ENCODE assay signal across 11 cellular contexts in genomic region chr14:93788307-93788556, GRCh38. TPM values are rescaled to one million over a fixed set of nuclear protein-coding genes. Genes with fewer than 3 reads are reported as not detected.
DNase-seq lines count a peak whose midpoint lies in the region; ATAC-seq and TF ChIP-seq lines count a peak whose summit lies in the region.
"Had no signal": no experiment of that assay in that cellular context is flagged by ENCODE, and none has a peak within 500 bp of the region (broad histone marks: within the 10 kb centered on the region; RNA-seq: fewer than 3 reads in every experiment).

TSS of gene PRIMA1 (minus strand) at chr14:93788485. CDS start at chr14:93787718, 767 bp downstream.

- H3K4me3 ChIP-seq in endodermal cell (ENCODE audit: low read length) (peak within 1 kb of the TSS; percentile 92), mucosa of rectum (ENCODE audit: low read length in 2 of 2) (peak within 1 kb of the TSS; percentile 50 to 58), thymus (ENCODE audit: low read length) (peak within 1 kb of the TSS; percentile 13)

- H3K36me3 Mint-ChIP-seq in endodermal cell (ENCODE audit: low read depth), result peaks cover 23% of the 10 kb centered on the region
- no peaks in the 10 kb centered on the region for H3K36me3 Mint-ChIP-seq in activated CD4-positive, alpha-beta memory T cell treated with anti-CD3 and anti-CD28 coated beads, Interleukin-2, amount 10 ng/mL, durations not matched to agents 7 days and 5 days (ENCODE audit: low read depth)
- H3K36me3 Mint-ChIP-seq: activated naive CD4-positive, alpha-beta T cell treated with anti-CD3 and anti-CD28 coated beads, Interleukin-2, amount 50 U/mL, for 24 hours had no signal

- POLR2A ChIA-PET in activated CD4-positive, alpha-beta memory T cell treated with anti-CD3 and anti-CD28 coated beads, Interleukin-2, amount 10 ng/mL, durations not matched to agents 7 days and 5 days (lab: Charles Lee), result no interaction called here

- TF ChIP-seq CTCF in endodermal cell (conservative IDR thresholded peaks at IDR 0.05), result no peak

- H3K27me3 ChIP-seq in endodermal cell (ENCODE audit: control insufficient read depth, insufficient read depth, low read length, poor library complexity, severe bottlenecking) (peaks cover 5% of the 10 kb centered on the region), mucosa of rectum (ENCODE audit: control insufficient read depth in 2 of 2, insufficient read depth in 2 of 2, low read length in 2 of 2) (peaks cover 0 to 14% of the 10 kb centered on the region in 2 donors), thymus (ENCODE audit: control insufficient read depth, insufficient read depth) (peaks cover 28% of the 10 kb centered on the region)

- H3K4me3 Mint-ChIP-seq in endodermal cell, result peak within 1 kb of the TSS; percentile 85
- no peak within 1 kb of the TSS for H3K4me3 Mint-ChIP-seq in activated CD4-positive, alpha-beta memory T cell treated with anti-CD3 and anti-CD28 coated beads, Interleukin-2, amount 10 ng/mL, durations not matched to agents 7 days and 5 days
- H3K4me3 Mint-ChIP-seq: activated naive CD4-positive, alpha-beta T cell treated with anti-CD3 and anti-CD28 coated beads, Interleukin-2, amount 50 U/mL, for 24 hours had no signal

- DNase-seq in NCI-H1092 (lab: John Stamatoyannopoulos, UW) (peak; percentile 19), endodermal cell (peak; percentile 83), AG08395 (ENCODE audit: low spot score) (no peak), putamen (ENCODE audit: low spot score) (no peak)
- DNase-seq in activated CD4-positive, alpha-beta memory T cell treated with anti-CD3 and anti-CD28 coated beads, Interleukin-2, amount 10 ng/mL, durations not matched to agents 7 days and 5 days, result no peak
- DNase-seq: stimulated activated CD4-positive, alpha-beta T cell treated with anti-CD3 and anti-CD28 coated beads, Interleukin-2, amount 100 ng/mL, for 24 hours had no signal

- H3K9ac ChIP-seq in endodermal cell (ENCODE audit: extremely low read depth, low read length, poor library complexity, severe bottlenecking) (peak within 1 kb of the TSS; percentile 61), mucosa of rectum (ENCODE audit: low read depth in 1 of 2, low read length in 2 of 2) (peak within 1 kb of the TSS in 1 of 2 donors; percentile 43)

- WGBS in endodermal cell (ENCODE audit: insufficient coverage in 1 of 2, insufficient read length in 1 of 2), 2 experiments, result 0% methylated on average over 2 to 23 of the region's 23 CpGs
- 4% methylated on average over 23 of the region's 23 CpGs for WGBS in thymus

- H3K36me3 ChIP-seq in endodermal cell (ENCODE audit: control insufficient read depth, insufficient read depth, low read length) (peaks cover 5% of the 10 kb centered on the region), mucosa of rectum (ENCODE audit: control insufficient read depth in 2 of 2, insufficient read depth in 2 of 2, low read length in 2 of 2) (no peaks in the 10 kb centered on the region), thymus (ENCODE audit: control insufficient read depth, insufficient read depth) (no peaks in the 10 kb centered on the region)

- H3K4me1 Mint-ChIP-seq in endodermal cell, result peaks cover 41% of the 10 kb centered on the region
- H3K4me1 Mint-ChIP-seq in activated CD4-positive, alpha-beta memory T cell treated with anti-CD3 and anti-CD28 coated beads, Interleukin-2, amount 10 ng/mL, durations not matched to agents 7 days and 5 days, result peaks cover 7% of the 10 kb centered on the region
- H3K4me1 Mint-ChIP-seq: activated naive CD4-positive, alpha-beta T cell treated with anti-CD3 and anti-CD28 coated beads, Interleukin-2, amount 50 U/mL, for 24 hours had no signal

- no peaks in the 10 kb centered on the region for H3K9me3 ChIP-seq in endodermal cell (ENCODE audit: control insufficient read depth, low read length)
- no peaks in the 10 kb centered on the region for H3K9me3 ChIP-seq in mucosa of rectum (ENCODE audit: control insufficient read depth in 2 of 2, low read length in 2 of 2)
- peaks cover 2% of the 10 kb centered on the region for H3K9me3 ChIP-seq in thymus (ENCODE audit: control insufficient read depth)

- peak within 1 kb of the TSS; percentile 92 for H3K27ac Mint-ChIP-seq in endodermal cell
- H3K27ac Mint-ChIP-seq in activated CD4-positive, alpha-beta memory T cell treated with anti-CD3 and anti-CD28 coated beads, Interleukin-2, amount 10 ng/mL, durations not matched to agents 7 days and 5 days, result no peak within 1 kb of the TSS
- H3K27ac Mint-ChIP-seq: activated naive CD4-positive, alpha-beta T cell treated with anti-CD3 and anti-CD28 coated beads, Interleukin-2, amount 50 U/mL, for 24 hours had no signal

- H3K4me1 ChIP-seq in endodermal cell (ENCODE audit: control insufficient read depth, insufficient read depth, low read length) (peaks cover 14% of the 10 kb centered on the region), mucosa of rectum (ENCODE audit: control insufficient read depth in 2 of 2, insufficient read depth in 2 of 2, low read length in 2 of 2) (no peaks in the 10 kb centered on the region), thymus (ENCODE audit: control insufficient read depth, insufficient read depth, low read length) (no peaks in the 10 kb centered on the region)

- peaks cover 35% of the 10 kb centered on the region for H3K27me3 Mint-ChIP-seq in endodermal cell (ENCODE audit: insufficient read depth)
- peaks cover 69% of the 10 kb centered on the region for H3K27me3 Mint-ChIP-seq in activated CD4-positive, alpha-beta memory T cell treated with anti-CD3 and anti-CD28 coated beads, Interleukin-2, amount 10 ng/mL, durations not matched to agents 7 days and 5 days

- ATAC-seq in GM18907 (IDR thresholded peaks at IDR 0.05; ENCODE audit: unreplicated experiment), result no peak

- peaks cover 2% of the 10 kb centered on the region for H3K9me3 Mint-ChIP-seq in endodermal cell
- H3K9me3 Mint-ChIP-seq in activated CD4-positive, alpha-beta memory T cell treated with anti-CD3 and anti-CD28 coated beads, Interleukin-2, amount 10 ng/mL, durations not matched to agents 7 days and 5 days, result no peaks in the 10 kb centered on the region
- H3K9me3 Mint-ChIP-seq: activated naive CD4-positive, alpha-beta T cell treated with anti-CD3 and anti-CD28 coated beads, Interleukin-2, amount 50 U/mL, for 24 hours had no signal

- CTCF ChIA-PET in activated CD4-positive, alpha-beta memory T cell treated with anti-CD3 and anti-CD28 coated beads, Interleukin-2, amount 10 ng/mL, durations not matched to agents 7 days and 5 days (lab: Charles Lee), result no interaction called here

- H3K27ac ChIP-seq in endodermal cell (ENCODE audit: low read depth, low read length) (peak within 1 kb of the TSS; percentile 36), mucosa of rectum (ENCODE audit: low read depth in 2 of 2, low read length in 2 of 2) (peak within 1 kb of the TSS in 1 of 2 donors; percentile 60), thymus (ENCODE audit: low read depth) (no peak within 1 kb of the TSS)

RNA-seq across cellular contexts. Expression of gene PRIMA1, which starts in this region (rescaled TPM):
- 10 to 100 TPM in 1 of 2 donors, 1 to 10 TPM in 1; 10.0 to 20.8 TPM for total RNA-seq in endodermal cell
- polyA plus RNA-seq in endodermal cell (2013, experiment 1 of 2), result 6.5 TPM
- 5.1 TPM for polyA plus RNA-seq in endodermal cell (2013, experiment 2 of 2)
- polyA plus RNA-seq in thymus, result 0.84 TPM
- total RNA-seq in activated CD4-positive, alpha-beta memory T cell treated with anti-CD3 and anti-CD28 coated beads, Interleukin-2, amount 10 ng/mL, durations not matched to agents 7 days and 5 days, result not detected
- total RNA-seq: T-helper 1 cell treated with Interleukin-12 subunit alpha and Interleukin-12 subunit beta and Interleukin-4 antibody, amounts not matched to agents 30 ng/mL and 1 ng/mL, for 36 hours had no signal

Comparison
In these comparisons a context has a peak if more than half of its experiments do, and no peak if none do; other contexts are left out.
1. RNA of gene PRIMA1 (total RNA-seq): 10.0 to 20.8 TPM in endodermal cell; not detected in activated CD4-positive, alpha-beta memory T cell treated with anti-CD3 and anti-CD28 coated beads, Interleukin-2, amount 10 ng/mL, durations not matched to agents 7 days and 5 days; every median in the first group is over 10 times any median in the second.
2. DNase-seq: peak in NCI-H1092 (single experiment) and endodermal cell (single experiment); none in AG08395 (single experiment), putamen (single experiment) and activated CD4-positive, alpha-beta memory T cell treated with anti-CD3 and anti-CD28 coated beads, Interleukin-2, amount 10 ng/mL, durations not matched to agents 7 days and 5 days (single experiment).
3. H3K4me3 ChIP-seq: peak in every context shown above with its lines; median percentile 92 in endodermal cell; 54 in mucosa of rectum; 13 in thymus.